In the genomic region with DNA sequence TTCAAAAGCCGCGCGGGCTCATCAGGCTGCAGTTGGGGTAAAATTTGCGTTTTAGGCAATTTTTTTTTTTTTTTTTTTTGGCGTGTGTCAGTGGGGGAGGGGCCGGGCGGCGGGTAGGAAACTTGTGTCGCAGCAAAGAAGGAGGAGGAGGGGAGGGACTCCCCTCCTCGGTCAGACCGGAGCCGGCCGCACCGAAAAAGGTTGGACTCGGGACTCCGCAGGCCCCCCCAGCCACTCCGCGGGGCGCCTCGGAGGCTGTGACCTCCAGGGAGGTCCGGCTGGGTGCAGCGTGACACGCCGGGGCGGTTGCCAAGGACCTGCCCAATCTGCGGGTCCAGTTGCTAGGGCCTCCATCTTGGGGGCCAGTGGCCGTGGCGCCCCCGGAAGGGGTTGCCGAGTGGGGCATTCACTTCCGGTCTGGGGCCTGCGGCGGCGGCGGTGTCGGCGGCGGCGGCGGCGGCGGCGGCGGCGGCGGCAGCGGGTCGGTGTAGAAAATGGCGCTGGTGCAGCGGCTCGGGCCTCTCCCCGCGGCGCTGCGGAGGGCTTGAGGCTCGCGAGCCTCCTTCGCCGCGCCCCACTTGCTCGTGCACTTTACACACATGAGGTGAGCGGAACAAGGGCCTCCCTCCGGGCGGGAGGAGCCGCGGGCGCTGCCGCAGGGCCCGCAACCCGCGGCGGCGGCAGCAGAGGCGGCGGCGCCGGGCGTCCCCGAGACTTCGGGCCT, we compare ENCODE assay signal across 8 cellular contexts. TPM values are rescaled to one million over a fixed set of nuclear protein-coding genes. Genes with fewer than 3 reads are reported as not detected.
DNase-seq lines count a peak whose midpoint lies in the region; ATAC-seq and TF ChIP-seq lines count a peak whose summit lies in the region.

A gene (plus strand): TSS at position 409 of the 724 bp plus-strand sequence. CDS start 191 bp downstream, at position 600.

- WGBS in mammary epithelial cell (ENCODE audit: low coverage, missing lambda C conversion rate) = 3% methylated on average over 13 of the region's 80 CpGs
- WGBS in smooth muscle cell (ENCODE audit: low lambda C conversion rate) = 2% methylated on average over 45 of the region's 80 CpGs

- H3K9me3 ChIP-seq in mammary epithelial cell (replicated peaks; ENCODE audit: insufficient read depth, low read length) (no peaks in the 10 kb centered on the region), smooth muscle cell (replicated peaks; ENCODE audit: low read depth) (no peaks in the 10 kb centered on the region)

- H3K36me3 ChIP-seq in mammary epithelial cell (ENCODE audit: insufficient read depth, low read length) = peaks cover 7% of the 10 kb centered on the region
- H3K36me3 ChIP-seq in smooth muscle cell (ENCODE audit: low read depth) = no peaks in the 10 kb centered on the region

- DNase-seq in 8988T (peak; percentile 58), NCI-H2171 (lab: John Stamatoyannopoulos, UW) (peak; percentile 82), mammary epithelial cell (peak; percentile 83), iPS-NIHi11 (ENCODE audit: low spot score) (peak; percentile 96), smooth muscle cell (lab: John Stamatoyannopoulos, UW; ENCODE audit: unreplicated experiment) (peak; percentile 81)

- peak within 1 kb of the TSS; percentile 96 for H2AFZ ChIP-seq in mammary epithelial cell (ENCODE audit: low read depth, low read length)
- H2AFZ ChIP-seq in smooth muscle cell (ENCODE audit: low read depth) = peak within 1 kb of the TSS; percentile 92

- H3K27ac ChIP-seq in mammary epithelial cell (ENCODE audit: insufficient read depth, low read depth, low read length) (peak within 1 kb of the TSS; percentile 81), smooth muscle cell (ENCODE audit: low read depth) (peak within 1 kb of the TSS; percentile 88)

- ATAC-seq in GM18519 (IDR thresholded peaks at IDR 0.05; ENCODE audit: low FRiP score, unreplicated experiment) = peak; percentile 64
- ATAC-seq in HG03045 (IDR thresholded peaks at IDR 0.05; ENCODE audit: unreplicated experiment) = peak; percentile 93

- intact Hi-C loops in mammary epithelial cell (cut with micrococcal nuclease) = loop anchor here (1.0 to 5.0 kb wide), 2 partner anchors 28 to 47 kb away; no protein-coding TSS in a partner anchor

- BruUV-seq in mammary epithelial cell (replicated peaks; lab: Mats Ljungman, UMichigan) = no TSS peak

- in situ Hi-C loops in mammary epithelial cell (cut with MboI; ENCODE audit: low sequenced_read_pairs in 2 of 2) = no loop called here

- H4K20me1 ChIP-seq in mammary epithelial cell (ENCODE audit: insufficient read depth, low read length) (no peaks in the 10 kb centered on the region), smooth muscle cell (ENCODE audit: low read depth) (peaks cover 42% of the 10 kb centered on the region)

- H3K4me3 ChIP-seq in WI38 (ENCODE audit: low read depth, low read length) (peak within 1 kb of the TSS; percentile 88), mammary epithelial cell (replicated peaks in 1 of 3; ENCODE audit: insufficient read depth in 1 of 3, low read depth in 2 of 3, low read length in 3 of 3) (peak within 1 kb of the TSS; percentile 85 to 96 (median 89)), smooth muscle cell (peak within 1 kb of the TSS; percentile 88)

- no peaks in the 10 kb centered on the region for H3F3A ChIP-seq in smooth muscle cell (ENCODE audit: low read depth)

- H3K27me3 ChIP-seq in mammary epithelial cell (ENCODE audit: insufficient read depth, low read length) = no peaks in the 10 kb centered on the region
- H3K27me3 ChIP-seq in smooth muscle cell (ENCODE audit: low read depth) = no peaks in the 10 kb centered on the region

- H3K79me2 ChIP-seq in mammary epithelial cell (ENCODE audit: insufficient read depth, low read length) (peaks cover 57% of the 10 kb centered on the region), smooth muscle cell (ENCODE audit: low read depth) (peaks cover 45% of the 10 kb centered on the region)

- H3K4me1 ChIP-seq in mammary epithelial cell (ENCODE audit: insufficient read depth, low read length) = peaks cover 17% of the 10 kb centered on the region
- peaks cover 16% of the 10 kb centered on the region for H3K4me1 ChIP-seq in smooth muscle cell (ENCODE audit: low read depth)

- CTCF ChIA-PET in mammary epithelial cell (lab: Charles Lee; ENCODE audit: low non-redundant PET) = no interaction called here

- peak within 1 kb of the TSS; percentile 86 for H3K9ac ChIP-seq in mammary epithelial cell (ENCODE audit: insufficient read depth, low read length)
- H3K9ac ChIP-seq in smooth muscle cell (ENCODE audit: low read depth) = peak within 1 kb of the TSS; percentile 87

- dilution Hi-C loops in mammary epithelial cell (cut with HindIII; ENCODE audit: low sequenced_read_pairs) = no loop called here

- TF ChIP-seq CTCF in WI38 (IDR thresholded peaks at IDR 0.05; ENCODE audit: low read depth, low read length) = no peak
- no peak for TF ChIP-seq CTCF in mammary epithelial cell (conservative IDR thresholded peaks at IDR 0.05 in 1 of 2, IDR thresholded peaks at IDR 0.05 in 1 of 2; ENCODE audit: extremely low read depth in 1 of 2, insufficient read depth in 1 of 2, low read depth in 1 of 2, low read length in 2 of 2)
- TF ChIP-seq CTCF in smooth muscle cell (IDR thresholded peaks at IDR 0.05; ENCODE audit: borderline replicate concordance, insufficient read depth, poor library complexity, severe bottlenecking) = no peak

- H3K4me2 ChIP-seq in mammary epithelial cell (ENCODE audit: insufficient read depth, low read depth, low read length) = peak within 1 kb of the TSS; percentile 98
- H3K4me2 ChIP-seq in smooth muscle cell = peak within 1 kb of the TSS; percentile 93

RNA-seq across cellular contexts. Expression of the gene that starts here (rescaled TPM):
- total RNA-seq in mammary epithelial cell (10 to 100 TPM; 21.3 to 36.9 TPM), smooth muscle cell (30.3 and 35.7 TPM in 2 replicates)
- polyA plus RNA-seq in mammary epithelial cell (22.3 TPM), smooth muscle cell (14.6 and 26.0 TPM in 2 replicates)
- 45.5 TPM for polyA minus RNA-seq in mammary epithelial cell

Comparison
In these comparisons a context has a peak if more than half of its experiments do, and no peak if none do; other contexts are left out.
1. Peak in every context shown above with its lines: DNase-seq, ATAC-seq, H3K4me3 ChIP-seq and H3K27ac ChIP-seq.